Comparison of ENCODE assay signal across 28 cellular contexts in genomic region chr18:12592597-12593127, GRCh38.
"Had no signal": no experiment of that assay in that cellular context is flagged by ENCODE, and none has a peak within 500 bp of the region (broad histone marks: within the 10 kb centered on the region; RNA-seq: fewer than 3 reads in every experiment).

No MANE protein-coding gene starts in this region.

- H3K27me3 Mint-ChIP-seq: activated CD4-positive, alpha-beta memory T cell treated with anti-CD3 and anti-CD28 coated beads, Interleukin-2, amount 10 ng/mL, durations not matched to agents 7 days and 5 days; activated naive CD4-positive, alpha-beta T cell treated with anti-CD3 and anti-CD28 coated beads, Interleukin-2, amount 10 ng/mL, durations not matched to agents 7 days and 5 days; activated naive CD8-positive, alpha-beta T cell treated with anti-CD3 and anti-CD28 coated beads, Interleukin-2, amount 10 ng/mL, durations not matched to agents 7 days and 5 days; activated T-cell treated with anti-CD3 and anti-CD28 coated beads, Interleukin-2, amount 50 U/mL, for 24 hours; brain had no signal

- H3K4me3 Mint-ChIP-seq: activated CD4-positive, alpha-beta memory T cell treated with anti-CD3 and anti-CD28 coated beads, Interleukin-2, amount 10 ng/mL, durations not matched to agents 7 days and 5 days; activated CD4-positive, alpha-beta T cell treated with anti-CD3 and anti-CD28 coated beads, Interleukin-2, amount 10 ng/mL, durations not matched to agents 7 days and 5 days; activated naive CD4-positive, alpha-beta T cell treated with anti-CD3 and anti-CD28 coated beads, Interleukin-2, amount 10 ng/mL, durations not matched to agents 7 days and 5 days; activated naive CD8-positive, alpha-beta T cell treated with anti-CD3 and anti-CD28 coated beads, Interleukin-2, amount 10 ng/mL, durations not matched to agents 7 days and 5 days; activated T-cell treated with anti-CD3 and anti-CD28 coated beads, Interleukin-2, amount 50 U/mL, for 24 hours; activated T-cell treated with anti-CD3 and anti-CD28 coated beads, Interleukin-2, amount 50 U/mL, for 72 hours; brain; WTC11 had no signal

- H3K4me3 ChIP-seq: ascending aorta, breast epithelium, cardiac muscle cell, colonic mucosa, esophagus muscularis mucosa, gastrocnemius medialis had no signal

- H3K9me3 ChIP-seq: ascending aorta, breast epithelium, colonic mucosa, esophagus muscularis mucosa, gastrocnemius medialis had no signal

- H3K27ac Mint-ChIP-seq: activated CD4-positive, alpha-beta memory T cell treated with anti-CD3 and anti-CD28 coated beads, Interleukin-2, amount 10 ng/mL, durations not matched to agents 7 days and 5 days; activated CD4-positive, alpha-beta T cell treated with anti-CD3 and anti-CD28 coated beads, Interleukin-2, amount 10 ng/mL, durations not matched to agents 7 days and 5 days; activated naive CD4-positive, alpha-beta T cell treated with anti-CD3 and anti-CD28 coated beads, Interleukin-2, amount 10 ng/mL, durations not matched to agents 7 days and 5 days; activated naive CD4-positive, alpha-beta T cell treated with anti-CD3 and anti-CD28 coated beads, Interleukin-2, amount 50 U/mL, for 72 hours; activated naive CD8-positive, alpha-beta T cell treated with anti-CD3 and anti-CD28 coated beads, Interleukin-2, amount 10 ng/mL, durations not matched to agents 7 days and 5 days; activated T-cell treated with anti-CD3 and anti-CD28 coated beads, Interleukin-2, amount 50 U/mL, for 24 hours; activated T-cell treated with anti-CD3 and anti-CD28 coated beads, Interleukin-2, amount 50 U/mL, for 72 hours; WTC11 had no signal

- ATAC-seq: activated naive CD4-positive, alpha-beta T cell treated with anti-CD3 and anti-CD28 coated beads, Interleukin-2, amount 50 U/mL, for 72 hours; activated T-cell treated with anti-CD3 and anti-CD28 coated beads, Interleukin-2, amount 50 U/mL, for 72 hours; foreskin keratinocyte; gastrocnemius medialis; WTC11 had no signal

- H3K9me3 Mint-ChIP-seq: activated CD4-positive, alpha-beta memory T cell treated with anti-CD3 and anti-CD28 coated beads, Interleukin-2, amount 10 ng/mL, durations not matched to agents 7 days and 5 days; activated CD4-positive, alpha-beta T cell treated with anti-CD3 and anti-CD28 coated beads, Interleukin-2, amount 10 ng/mL, durations not matched to agents 7 days and 5 days; activated naive CD4-positive, alpha-beta T cell treated with anti-CD3 and anti-CD28 coated beads, Interleukin-2, amount 10 ng/mL, durations not matched to agents 7 days and 5 days; activated naive CD8-positive, alpha-beta T cell treated with anti-CD3 and anti-CD28 coated beads, Interleukin-2, amount 10 ng/mL, durations not matched to agents 7 days and 5 days; activated T-cell treated with anti-CD3 and anti-CD28 coated beads, Interleukin-2, amount 50 U/mL, for 24 hours; activated T-cell treated with anti-CD3 and anti-CD28 coated beads, Interleukin-2, amount 50 U/mL, for 72 hours; brain; WTC11 had no signal

- H3K36me3 Mint-ChIP-seq: activated naive CD4-positive, alpha-beta T cell treated with anti-CD3 and anti-CD28 coated beads, Interleukin-2, amount 10 ng/mL, durations not matched to agents 7 days and 5 days; activated naive CD4-positive, alpha-beta T cell treated with anti-CD3 and anti-CD28 coated beads, Interleukin-2, amount 50 U/mL, for 72 hours; brain; WTC11 had no signal

- H3K4me1 ChIP-seq: breast epithelium, colonic mucosa had no signal

- H3K27me3 ChIP-seq: ascending aorta, breast epithelium, cardiac muscle cell, colonic mucosa, esophagus muscularis mucosa, foreskin keratinocyte, gastrocnemius medialis had no signal

- H3K27ac ChIP-seq: ascending aorta, breast epithelium, cardiac muscle cell, colonic mucosa, esophagus muscularis mucosa, foreskin keratinocyte, gastrocnemius medialis had no signal

- H3K36me3 ChIP-seq: ascending aorta, breast epithelium, cardiac muscle cell, colonic mucosa, esophagus muscularis mucosa, gastrocnemius medialis had no signal

- DNase-seq: activated CD4-positive, alpha-beta memory T cell treated with anti-CD3 and anti-CD28 coated beads, Interleukin-2, amount 10 ng/mL, durations not matched to agents 7 days and 5 days; activated CD4-positive, alpha-beta T cell treated with anti-CD3 and anti-CD28 coated beads for 1 hour; activated CD4-positive, alpha-beta T cell treated with anti-CD3 and anti-CD28 coated beads for 4 hours; activated CD4-positive, alpha-beta T cell treated with anti-CD3 and anti-CD28 coated beads, Interleukin-2, amount 10 ng/mL, durations not matched to agents 7 days and 5 days; activated CD4-positive, alpha-beta T cell treated with anti-CD3 and anti-CD28 coated beads, Interleukin-2, amount 50 U/mL, for 4 hours; activated CD8-positive, alpha-beta memory T cell treated with anti-CD3 and anti-CD28 coated beads, Interleukin-2, amount 50 U/mL, for 48 hours; activated gamma-delta T cell; activated naive CD4-positive, alpha-beta T cell; activated naive CD4-positive, alpha-beta T cell treated with anti-CD3 and anti-CD28 coated beads, Interleukin-2, amount 10 ng/mL, durations not matched to agents 7 days and 5 days; activated naive CD8-positive, alpha-beta T cell treated with anti-CD3 and anti-CD28 coated beads, Interleukin-2, amount 10 ng/mL, durations not matched to agents 7 days and 5 days; activated T-cell treated with anti-CD3 and anti-CD28 coated beads for 4 hours; activated T-cell treated with anti-CD3 and anti-CD28 coated beads, Interleukin-2, amount 50 U/mL, for 24 hours; activated T-cell treated with anti-CD3 and anti-CD28 coated beads, Interleukin-2, amount 50 U/mL, for 72 hours; central memory CD4-positive, alpha-beta T cell; cerebellar nuclear complex; colonic mucosa; effector CD8-positive, alpha-beta T cell; erythroblast; foreskin keratinocyte; gastrocnemius medialis; T-helper 2 cell had no signal
